In the genomic region with DNA sequence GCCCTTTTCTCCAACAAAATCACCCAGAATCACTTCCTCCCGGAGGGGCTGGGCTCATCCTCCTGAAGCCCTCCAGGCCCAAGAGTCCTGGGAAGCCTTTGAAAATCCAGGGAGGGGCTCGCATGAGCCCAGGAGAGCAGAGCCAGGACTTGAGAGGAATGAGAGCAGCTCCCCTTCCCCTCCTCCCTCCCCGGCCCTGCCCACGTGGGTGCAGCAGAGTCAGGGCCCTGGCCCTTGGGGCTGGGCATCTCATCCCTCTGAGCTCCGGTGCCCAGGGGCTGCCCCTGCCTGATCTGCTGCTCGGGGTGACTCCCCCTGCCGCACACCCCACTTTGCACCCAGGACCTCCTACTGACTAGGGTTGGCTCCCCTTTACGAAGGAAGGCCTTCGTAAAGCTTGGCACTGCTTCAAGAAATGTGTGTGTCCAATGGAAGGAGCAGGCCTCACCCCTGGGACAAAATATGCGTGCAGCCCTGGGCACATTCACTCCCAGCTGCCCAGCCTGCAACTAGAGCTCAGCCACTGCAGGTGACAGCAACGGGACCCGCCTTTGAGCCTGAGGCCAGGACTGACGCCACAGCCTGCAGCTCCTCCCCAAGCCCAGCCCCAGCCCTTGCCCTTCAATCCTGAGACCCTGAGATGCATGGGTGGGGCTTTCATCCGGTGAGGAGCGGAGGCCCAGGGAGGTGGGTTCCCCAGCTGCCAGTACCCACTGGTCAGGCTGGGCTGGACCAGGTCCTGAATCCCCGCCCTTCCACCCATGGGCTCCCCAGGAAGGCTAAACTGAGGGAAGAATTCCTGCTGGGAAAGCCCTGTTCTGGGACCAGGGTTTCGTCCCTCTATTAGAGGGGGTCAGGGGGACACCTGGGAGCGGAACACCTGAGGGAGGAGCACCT, we compare ENCODE assay signal across 1 cellular context.
TF ChIP-seq lines count a peak whose summit lies in the region.

No MANE protein-coding gene starts in this region.

TF ChIP-seq in IMR-90, 13 proteins besides CTCF, POLR2A, EP300 and RAD21:
- TF ChIP-seq MAZ (IDR thresholded peaks at IDR 0.05; ENCODE audit: borderline replicate concordance, low read depth, low read length) (no peak), CHD1 (IDR thresholded peaks at IDR 0.05; ENCODE audit: low read depth, low read length) (no peak), RFX5 (IDR thresholded peaks at IDR 0.05; ENCODE audit: low read depth, low read length) (no peak), RCOR1 (IDR thresholded peaks at IDR 0.05; ENCODE audit: insufficient replicate concordance, low read length) (no peak), SMC3 (IDR thresholded peaks at IDR 0.05; ENCODE audit: low read depth, low read length) (no peak)
- TF ChIP-seq, protein P1, sequence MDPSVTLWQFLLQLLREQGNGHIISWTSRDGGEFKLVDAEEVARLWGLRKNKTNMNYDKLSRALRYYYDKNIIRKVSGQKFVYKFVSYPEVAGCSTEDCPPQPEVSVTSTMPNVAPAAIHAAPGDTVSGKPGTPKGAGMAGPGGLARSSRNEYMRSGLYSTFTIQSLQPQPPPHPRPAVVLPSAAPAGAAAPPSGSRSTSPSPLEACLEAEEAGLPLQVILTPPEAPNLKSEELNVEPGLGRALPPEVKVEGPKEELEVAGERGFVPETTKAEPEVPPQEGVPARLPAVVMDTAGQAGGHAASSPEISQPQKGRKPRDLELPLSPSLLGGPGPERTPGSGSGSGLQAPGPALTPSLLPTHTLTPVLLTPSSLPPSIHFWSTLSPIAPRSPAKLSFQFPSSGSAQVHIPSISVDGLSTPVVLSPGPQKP (IDR thresholded peaks at IDR 0.05; ENCODE audit: borderline replicate concordance, low read depth, low read length): no peak
- TF ChIP-seq, protein P2, sequence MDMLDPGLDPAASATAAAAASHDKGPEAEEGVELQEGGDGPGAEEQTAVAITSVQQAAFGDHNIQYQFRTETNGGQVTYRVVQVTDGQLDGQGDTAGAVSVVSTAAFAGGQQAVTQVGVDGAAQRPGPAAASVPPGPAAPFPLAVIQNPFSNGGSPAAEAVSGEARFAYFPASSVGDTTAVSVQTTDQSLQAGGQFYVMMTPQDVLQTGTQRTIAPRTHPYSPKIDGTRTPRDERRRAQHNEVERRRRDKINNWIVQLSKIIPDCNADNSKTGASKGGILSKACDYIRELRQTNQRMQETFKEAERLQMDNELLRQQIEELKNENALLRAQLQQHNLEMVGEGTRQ (IDR thresholded peaks at IDR 0.05; ENCODE audit: low read depth, low read length): no peak
